9 cellular contexts compared by ENCODE assay signal in the genomic region with DNA sequence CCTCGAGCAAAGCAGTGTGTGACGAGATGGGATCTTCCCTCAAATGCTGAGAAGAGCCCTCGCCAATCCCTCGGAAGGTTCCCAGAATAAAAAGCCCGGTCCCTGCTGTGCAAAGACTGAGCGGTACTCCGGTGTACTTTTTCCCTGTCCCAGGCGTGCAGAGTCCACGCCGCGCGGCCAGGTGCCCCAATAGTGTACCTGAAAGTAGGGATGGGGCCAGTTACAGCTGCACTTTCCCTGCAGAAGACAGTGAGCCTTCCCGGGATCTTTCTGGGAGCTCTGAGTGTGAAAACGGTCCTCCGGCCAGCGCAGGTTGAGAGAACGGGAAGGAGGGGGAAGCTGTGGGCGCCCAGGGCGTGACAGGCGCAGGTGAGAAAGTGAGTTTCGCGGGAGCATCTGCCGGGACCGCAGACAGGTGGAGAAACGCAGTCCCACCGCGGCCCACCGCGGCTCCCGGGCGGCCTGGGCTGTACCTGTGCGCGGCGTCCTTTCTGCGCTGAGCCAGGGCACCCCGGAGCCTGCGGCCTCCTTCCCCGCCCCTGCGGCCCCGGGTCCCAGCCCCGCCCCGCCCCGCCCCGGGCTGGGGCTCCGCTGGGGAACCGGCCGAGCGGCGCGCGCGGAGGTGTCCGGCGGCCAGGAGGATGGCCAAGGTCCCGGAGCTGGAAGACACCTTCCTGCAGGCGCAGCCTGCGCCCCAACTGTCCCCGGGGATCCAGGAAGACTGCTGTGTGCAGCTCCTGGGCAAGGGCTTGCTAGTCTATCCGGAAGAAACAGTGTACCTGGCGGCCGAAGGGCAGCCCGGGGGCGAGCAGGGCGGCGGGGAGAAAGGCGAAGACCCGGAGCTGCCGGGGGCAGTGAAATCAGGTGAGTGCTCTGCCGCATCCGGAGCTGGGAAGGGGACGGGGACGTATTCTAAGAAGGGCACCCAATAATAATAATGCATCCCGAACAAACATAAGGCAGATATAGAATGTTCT. TPM values are rescaled to one million over a fixed set of nuclear protein-coding genes. Genes with fewer than 3 reads are reported as not detected.
A peak's percentile ranks its signal among the peaks of the same experiment; 100 is the strongest.
DNase-seq lines count a peak whose midpoint lies in the region; ATAC-seq and TF ChIP-seq lines count a peak whose summit lies in the region.
"Had no signal": no experiment of that assay in that cellular context is flagged by ENCODE, and none has a peak within 500 bp of the region (broad histone marks: within the 10 kb centered on the region; RNA-seq: fewer than 3 reads in every experiment).

A gene with protein sequence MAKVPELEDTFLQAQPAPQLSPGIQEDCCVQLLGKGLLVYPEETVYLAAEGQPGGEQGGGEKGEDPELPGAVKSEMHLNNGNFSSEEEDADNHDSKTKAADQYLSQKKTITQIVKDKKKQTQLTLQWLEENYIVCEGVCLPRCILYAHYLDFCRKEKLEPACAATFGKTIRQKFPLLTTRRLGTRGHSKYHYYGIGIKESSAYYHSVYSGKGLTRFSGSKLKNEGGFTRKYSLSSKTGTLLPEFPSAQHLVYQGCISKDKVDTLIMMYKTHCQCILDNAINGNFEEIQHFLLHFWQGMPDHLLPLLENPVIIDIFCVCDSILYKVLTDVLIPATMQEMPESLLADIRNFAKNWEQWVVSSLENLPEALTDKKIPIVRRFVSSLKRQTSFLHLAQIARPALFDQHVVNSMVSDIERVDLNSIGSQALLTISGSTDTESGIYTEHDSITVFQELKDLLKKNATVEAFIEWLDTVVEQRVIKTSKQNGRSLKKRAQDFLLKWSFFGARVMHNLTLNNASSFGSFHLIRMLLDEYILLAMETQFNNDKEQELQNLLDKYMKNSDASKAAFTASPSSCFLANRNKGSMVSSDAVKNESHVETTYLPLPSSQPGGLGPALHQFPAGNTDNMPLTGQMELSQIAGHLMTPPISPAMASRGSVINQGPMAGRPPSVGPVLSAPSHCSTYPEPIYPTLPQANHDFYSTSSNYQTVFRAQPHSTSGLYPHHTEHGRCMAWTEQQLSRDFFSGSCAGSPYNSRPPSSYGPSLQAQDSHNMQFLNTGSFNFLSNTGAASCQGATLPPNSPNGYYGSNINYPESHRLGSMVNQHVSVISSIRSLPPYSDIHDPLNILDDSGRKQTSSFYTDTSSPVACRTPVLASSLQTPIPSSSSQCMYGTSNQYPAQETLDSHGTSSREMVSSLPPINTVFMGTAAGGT (plus strand): TSS at position 608 of the 977 bp plus-strand sequence. CDS start 34 bp downstream, at position 642.

- peak within 1 kb of the TSS; percentile 67 for H3K56ac ChIP-seq in mesendoderm (ENCODE audit: low read length)

- no peaks in the 10 kb centered on the region for H3K36me3 ChIP-seq in mesendoderm (ENCODE audit: control insufficient read depth, insufficient read depth, low read length)

- H3K27me3 Mint-ChIP-seq in brain, result peaks cover 69% of the 10 kb centered on the region

- no peak within 1 kb of the TSS for H2BK15ac ChIP-seq in mesendoderm (replicated peaks; ENCODE audit: low read depth)

- H3K4ac ChIP-seq in mesendoderm (ENCODE audit: low read depth, low read length), result no peak within 1 kb of the TSS

- peaks cover 3 to 14% (median 5%) of the 10 kb centered on the region in 5 experiments for H3K9me3 Mint-ChIP-seq in brain
- H3K9me3 Mint-ChIP-seq: dendritic cell treated with granulocyte-macrophage colony-stimulating factor and Interleukin-4, amounts not matched to agents 40 ng/mL and 50 ng/mL, for 4 days had no signal

- H3K36me3 Mint-ChIP-seq in brain, result no peaks in the 10 kb centered on the region

- H4K5ac ChIP-seq in mesendoderm (ENCODE audit: low read length), result no peak within 1 kb of the TSS

- H3K79me2 ChIP-seq in mesendoderm (ENCODE audit: control insufficient read depth, insufficient read depth, low read length), result no peaks in the 10 kb centered on the region

- H2AK5ac ChIP-seq in mesendoderm (ENCODE audit: low read length), result no peak within 1 kb of the TSS

- no peak within 1 kb of the TSS for H2BK5ac ChIP-seq in mesendoderm (ENCODE audit: low read length)

- H4K8ac ChIP-seq in mesendoderm (ENCODE audit: low read depth, low read length), result no peak within 1 kb of the TSS

- no peak within 1 kb of the TSS for H3K27ac Mint-ChIP-seq in brain
- H3K27ac Mint-ChIP-seq: dendritic cell treated with granulocyte-macrophage colony-stimulating factor and Interleukin-4, amounts not matched to agents 40 ng/mL and 50 ng/mL, for 4 days had no signal

- H3K27me3 ChIP-seq in mesendoderm (ENCODE audit: insufficient read depth, low read length, poor library complexity), result peaks cover 21% of the 10 kb centered on the region

- no peaks in the 10 kb centered on the region for H3K79me1 ChIP-seq in mesendoderm (ENCODE audit: low read length)

- peak within 1 kb of the TSS; percentile 43 for H3K4me3 ChIP-seq in mesendoderm (ENCODE audit: low read length)

- DNase-seq in 8988T, result peak; percentile 51
- peak; percentile 19 for DNase-seq in mesendoderm
- DNase-seq in glomerular visceral epithelial cell (ENCODE audit: extremely low spot score), result no peak
- no peak for DNase-seq in NCI-H1694 (lab: John Stamatoyannopoulos, UW)

- H3K4me3 Mint-ChIP-seq in brain, result peak within 1 kb of the TSS; percentile 72 to 85 (median 78)
- H3K4me3 Mint-ChIP-seq: dendritic cell treated with granulocyte-macrophage colony-stimulating factor and Interleukin-4, amounts not matched to agents 40 ng/mL and 50 ng/mL, for 4 days had no signal

- no peak within 1 kb of the TSS for H3K18ac ChIP-seq in mesendoderm (ENCODE audit: low read length)

- no peak for TF ChIP-seq CTCF in brain (conservative IDR thresholded peaks at IDR 0.05)

- no peak within 1 kb of the TSS for H2BK120ac ChIP-seq in mesendoderm (ENCODE audit: low read depth, low read length)

- H3K27ac ChIP-seq in mesendoderm (ENCODE audit: low read depth, low read length), result no peak within 1 kb of the TSS

- no peak within 1 kb of the TSS for H3K23ac ChIP-seq in mesendoderm (ENCODE audit: low read length)

- H3K4me2 ChIP-seq in mesendoderm (ENCODE audit: low read length), result peak within 1 kb of the TSS; percentile 79

- no CpG with 5 or more reads among the region's 73 CpGs for WGBS in mesendoderm (ENCODE audit: extremely low coverage, insufficient coverage, low lambda C conversion rate)

- peak within 1 kb of the TSS; percentile 38 for H3K9ac ChIP-seq in mesendoderm (ENCODE audit: low read length)

- H3K4me1 Mint-ChIP-seq in brain, result peaks cover 19% of the 10 kb centered on the region

- peak; percentile 46 for ATAC-seq in HG02759 (IDR thresholded peaks at IDR 0.05; ENCODE audit: unreplicated experiment)
- ATAC-seq in HG03196 (IDR thresholded peaks at IDR 0.05; ENCODE audit: unreplicated experiment), result no peak
- no peak for ATAC-seq in HG03039 (IDR thresholded peaks at IDR 0.05; ENCODE audit: unreplicated experiment)

- H3K4me1 ChIP-seq in mesendoderm (ENCODE audit: control insufficient read depth, low read depth, low read length), result no peaks in the 10 kb centered on the region

RNA-seq across cellular contexts. Expression of the gene that starts here (rescaled TPM):
- polyA plus RNA-seq in brain (ENCODE audit: insufficient read depth, low read depth, low replicate concordance), result not detected
- not detected for polyA plus RNA-seq in mesendoderm (2013, experiment 1 of 2)
- polyA plus RNA-seq in mesendoderm (2013, experiment 2 of 2), result 0.01 TPM

Comparison
In these comparisons a context has a peak if more than half of its experiments do, and no peak if none do; other contexts are left out.
1. DNase-seq: peak in 8988T (single experiment) and mesendoderm (single experiment); none in glomerular visceral epithelial cell (single experiment) and NCI-H1694 (single experiment).